In genomic region chr12:69585189-69586062, GRCh38 we compare ENCODE assay signal across 8 cellular contexts. TPM values are rescaled to one million over a fixed set of nuclear protein-coding genes. Genes with fewer than 3 reads are reported as not detected.
DNase-seq lines count a peak whose midpoint lies in the region; ATAC-seq, FAIRE-seq and TF ChIP-seq lines count a peak whose summit lies in the region.

CCT2 (plus strand) TSS chr12:69585459; CDS start chr12:69585522, 63 bp downstream.

- ATAC-seq in HG02763 (IDR thresholded peaks at IDR 0.05; ENCODE audit: unreplicated experiment) (peak; percentile 97), Right ventricle myocardium inferior (peak; percentile 100), pancreas (peak; percentile 99 to 100 (median 100))

- H3K9me3 ChIP-seq in pancreas (no peaks in the 10 kb centered on the region), tibial artery (no peaks in the 10 kb centered on the region)

- H3K4me1 ChIP-seq in pancreas (peaks cover 0 to 7% (median 0%) of the 10 kb centered on the region in 3 donors), tibial artery (peaks cover 0 to 13% (median 7%) of the 10 kb centered on the region in 4 donors)

- H3K4me3 ChIP-seq in pancreas (peak within 1 kb of the TSS; percentile 85 to 98 (median 91)), tibial artery (peak within 1 kb of the TSS; percentile 91 to 98)

- WGBS in pancreas, 2 donors = 0% methylated on average over 63 of the region's 63 CpGs

- peak; percentile 86 for FAIRE-seq in pancreas (lab: Jason Lieb, UNC)

- H3K27ac ChIP-seq in pancreas = peak within 1 kb of the TSS; percentile 76 to 87 (median 83)
- H3K27ac ChIP-seq in tibial artery = peak within 1 kb of the TSS; percentile 82 to 88

- intact Hi-C loops in Right ventricle myocardium inferior (cut with DNase I) (loop anchor here (1.0 kb wide), 1 partner anchor 226 kb away; the partner anchor contains the start of gene YEATS4), pancreas (cut with DNase I) (no loop called here), tibial artery (cut with DNase I; ENCODE audit: low total_unique reads) (loop anchor here (5.0 kb wide), 1 partner anchor 348 kb away; the partner anchor contains the start of gene CPSF6)

- no peaks in the 10 kb centered on the region for H3K27me3 ChIP-seq in pancreas
- H3K27me3 ChIP-seq in tibial artery = no peaks in the 10 kb centered on the region

- DNase-seq in NCI-H1417 (lab: John Stamatoyannopoulos, UW) (peak; percentile 97 to 99 (median 98)), SW 1271 (lab: John Stamatoyannopoulos, UW) (peak; percentile 86 to 93), Right ventricle myocardium inferior (ENCODE audit: missing footprints) (peak; percentile 99), pancreas (peak; percentile 94 to 98 (median 96)), tibial artery (peak; percentile 97 to 98)
- DNase-seq in activated naive CD8-positive, alpha-beta T cell treated with anti-CD3 and anti-CD28 coated beads, Interleukin-2, amount 50 U/mL, for 16 hours (ENCODE audit: low read depth, low spot score) = peak; percentile 94

- 0 out of 2 replicates have a peak, but pooled peaks have one; percentile 36 for TF ChIP-seq CTCF in GM12874 (IDR thresholded peaks at IDR 0.05; ENCODE audit: insufficient read depth, low read depth, low read length)
- no peak for TF ChIP-seq CTCF in pancreas (IDR thresholded peaks at IDR 0.05)
- peak in 1 of 2 experiments; percentile 20 for TF ChIP-seq CTCF in tibial artery (IDR thresholded peaks at IDR 0.05)

- H3K36me3 ChIP-seq in pancreas = peaks cover 3 to 31% (median 19%) of the 10 kb centered on the region in 3 donors
- peaks cover 34 to 36% (median 35%) of the 10 kb centered on the region in 3 donors for H3K36me3 ChIP-seq in tibial artery

RNA-seq across cellular contexts. Expression of gene CCT2, which starts in this region (rescaled TPM):
- total RNA-seq in Right ventricle myocardium inferior (100 TPM), pancreas (10 to 100 TPM; 41.6 to 69.1 (median 63.7) TPM)
- 10 to 100 TPM; 43.5 to 60.0 TPM for polyA plus RNA-seq in pancreas

Comparison
In these comparisons a context has a peak if more than half of its experiments do, and no peak if none do; other contexts are left out.
1. Peak in every context shown above with its lines: DNase-seq, ATAC-seq, H3K4me3 ChIP-seq and H3K27ac ChIP-seq.
2. intact Hi-C loops: an anchor here in Right ventricle myocardium inferior (1.0 kb wide) and tibial artery (5.0 kb wide); none called in pancreas.